Comparison of ENCODE assay signal across 14 cellular contexts in genomic region chr17:48491527-48492273, GRCh38. TPM values are rescaled to one million over a fixed set of nuclear protein-coding genes. Genes with fewer than 3 reads are reported as not detected.
DNase-seq lines count a peak whose midpoint lies in the region; ATAC-seq and TF ChIP-seq lines count a peak whose summit lies in the region.
"Had no signal": no experiment of that assay in that cellular context is flagged by ENCODE, and none has a peak within 500 bp of the region (broad histone marks: within the 10 kb centered on the region; RNA-seq: fewer than 3 reads in every experiment).

No MANE protein-coding gene starts in this region.

- H3K9me3 Mint-ChIP-seq in activated T-cell treated with anti-CD3 and anti-CD28 coated beads, Interleukin-2, amount 50 U/mL, for 4 hours = no peaks in the 10 kb centered on the region
- H3K9me3 Mint-ChIP-seq in stimulated activated naive CD8-positive, alpha-beta T cell treated with anti-CD3 and anti-CD28 coated beads, Interleukin-15, amount 100 ng/mL, for 72 hours = no peaks in the 10 kb centered on the region
- no peaks in the 10 kb centered on the region for H3K9me3 Mint-ChIP-seq in glutamatergic neuron (ENCODE audit: unreplicated experiment)
- no peaks in the 10 kb centered on the region for H3K9me3 Mint-ChIP-seq in progenitor cell of endocrine pancreas (ENCODE audit: low read depth)

- H3K27ac Mint-ChIP-seq in stimulated activated naive CD8-positive, alpha-beta T cell treated with anti-CD3 and anti-CD28 coated beads, Interleukin-15, amount 100 ng/mL, for 72 hours = peak overlapping the region in 1 of 2 donors; percentile 55
- H3K27ac Mint-ChIP-seq in glutamatergic neuron (ENCODE audit: unreplicated experiment) (no peak overlapping the region), progenitor cell of endocrine pancreas (no peak overlapping the region)

- H3K4me3 Mint-ChIP-seq in activated T-cell treated with anti-CD3 and anti-CD28 coated beads, Interleukin-2, amount 50 U/mL, for 4 hours = peak overlapping the region; percentile 16
- peak overlapping the region; percentile 72 to 76 for H3K4me3 Mint-ChIP-seq in stimulated activated naive CD8-positive, alpha-beta T cell treated with anti-CD3 and anti-CD28 coated beads, Interleukin-15, amount 100 ng/mL, for 72 hours
- no peak overlapping the region for H3K4me3 Mint-ChIP-seq in glutamatergic neuron (ENCODE audit: unreplicated experiment)
- no peak overlapping the region for H3K4me3 Mint-ChIP-seq in progenitor cell of endocrine pancreas (ENCODE audit: low read depth)

- peaks cover 12% of the 10 kb centered on the region for H3K4me1 Mint-ChIP-seq in activated T-cell treated with anti-CD3 and anti-CD28 coated beads, Interleukin-2, amount 50 U/mL, for 4 hours (ENCODE audit: low read depth)
- peaks cover 29% of the 10 kb centered on the region for H3K4me1 Mint-ChIP-seq in stimulated activated naive CD8-positive, alpha-beta T cell treated with anti-CD3 and anti-CD28 coated beads, Interleukin-15, amount 100 ng/mL, for 72 hours
- H3K4me1 Mint-ChIP-seq in glutamatergic neuron (ENCODE audit: low read depth, unreplicated experiment) (no peaks in the 10 kb centered on the region), progenitor cell of endocrine pancreas (ENCODE audit: low read depth) (peaks cover 14% of the 10 kb centered on the region)

- no peaks in the 10 kb centered on the region for H3K36me3 Mint-ChIP-seq in activated T-cell treated with anti-CD3 and anti-CD28 coated beads, Interleukin-2, amount 50 U/mL, for 4 hours (ENCODE audit: insufficient read depth)
- no peaks in the 10 kb centered on the region for H3K36me3 Mint-ChIP-seq in glutamatergic neuron (ENCODE audit: unreplicated experiment)
- no peaks in the 10 kb centered on the region for H3K36me3 Mint-ChIP-seq in progenitor cell of endocrine pancreas (ENCODE audit: insufficient read depth)

- peak in 1 of 2 donors; percentile 39 for ATAC-seq in activated T-cell treated with anti-CD3 and anti-CD28 coated beads, Interleukin-2, amount 50 U/mL, for 4 hours
- ATAC-seq in stimulated activated naive CD8-positive, alpha-beta T cell treated with anti-CD3 and anti-CD28 coated beads, Interleukin-15, amount 100 ng/mL, for 72 hours = peak; percentile 48
- no peak for ATAC-seq in GM19452 (IDR thresholded peaks at IDR 0.05; ENCODE audit: unreplicated experiment)

- DNase-seq in activated T-cell treated with anti-CD3 and anti-CD28 coated beads, Interleukin-2, amount 50 U/mL, for 4 hours = no peak
- no peak for DNase-seq in activated T-cell treated with anti-CD3 and anti-CD28 coated beads, Interleukin-2, amount 50 U/mL, for 1 hour
- peak; percentile 57 for DNase-seq in RPMI7951 (ENCODE audit: low read depth)
- DNase-seq in dermis microvascular lymphatic vessel endothelial cell (ENCODE audit: low read depth in 2 of 2) = peak; percentile 47 to 77
- DNase-seq in stimulated activated naive CD8-positive, alpha-beta T cell treated with anti-CD3 and anti-CD28 coated beads, Interleukin-15, amount 100 ng/mL, for 72 hours = no peak
- no peak for DNase-seq in glutamatergic neuron
- no peak for DNase-seq in progenitor cell of endocrine pancreas (ENCODE audit: low spot score, unreplicated experiment)
- DNase-seq: DMS79 had no signal

- TF ChIP-seq CTCF in glutamatergic neuron (IDR thresholded peaks at IDR 0.05; ENCODE audit: partially characterized antibody, unreplicated experiment) = no peak
- TF ChIP-seq CTCF in progenitor cell of endocrine pancreas (IDR thresholded peaks at IDR 0.05; ENCODE audit: unreplicated experiment) = no peak

- peaks cover 16% of the 10 kb centered on the region for H3K27me3 Mint-ChIP-seq in activated T-cell treated with anti-CD3 and anti-CD28 coated beads, Interleukin-2, amount 50 U/mL, for 4 hours (ENCODE audit: low read depth)
- peaks cover 57% of the 10 kb centered on the region for H3K27me3 Mint-ChIP-seq in stimulated activated naive CD8-positive, alpha-beta T cell treated with anti-CD3 and anti-CD28 coated beads, Interleukin-15, amount 100 ng/mL, for 72 hours
- peaks cover 9% of the 10 kb centered on the region for H3K27me3 Mint-ChIP-seq in glutamatergic neuron (ENCODE audit: unreplicated experiment)
- peaks cover 49% of the 10 kb centered on the region for H3K27me3 Mint-ChIP-seq in progenitor cell of endocrine pancreas

RNA-seq across cellular contexts. Expression of gene HOXB1, which starts 39.1 kb away (rescaled TPM):
- total RNA-seq in activated T-cell treated with anti-CD3 and anti-CD28 coated beads, Interleukin-2, amount 50 U/mL, for 4 hours = not detected
- not detected in 2 replicates for total RNA-seq in RPMI7951 (2014; rRNA removed; shearing (Covaris generic))
- total RNA-seq in dermis microvascular lymphatic vessel endothelial cell (not detected in 2 replicates), glutamatergic neuron (ENCODE audit: unreplicated experiment) (not detected), progenitor cell of endocrine pancreas (0.96 and 2.2 TPM in 2 replicates)
- total RNA-seq: esophagus muscularis mucosa, H1, MCF 10A, osteoblast, thyroid gland had no signal

RNA-seq across cellular contexts. Expression of gene HOXB2, which starts 53.2 kb away (rescaled TPM):
- total RNA-seq in activated T-cell treated with anti-CD3 and anti-CD28 coated beads, Interleukin-2, amount 50 U/mL, for 4 hours = 10 to 100 TPM; 12.9 to 21.3 (median 12.9) TPM
- total RNA-seq in RPMI7951 (2014; rRNA removed; shearing (Covaris generic)) = 11.9 and 15.1 TPM in 2 replicates
- total RNA-seq in dermis microvascular lymphatic vessel endothelial cell = 0.51 and 0.63 TPM in 2 replicates
- 12.7 TPM for total RNA-seq in glutamatergic neuron (ENCODE audit: unreplicated experiment)
- 15.2 and 19.8 TPM in 2 replicates for total RNA-seq in progenitor cell of endocrine pancreas
- total RNA-seq: H1 had no signal

Comparison
In these comparisons a context has a peak if more than half of its experiments do, and no peak if none do; other contexts are left out.
1. DNase-seq: peak in RPMI7951 (single experiment) and dermis microvascular lymphatic vessel endothelial cell (2 of 2); none in activated T-cell treated with anti-CD3 and anti-CD28 coated beads, Interleukin-2, amount 50 U/mL, for 4 hours (single experiment), activated T-cell treated with anti-CD3 and anti-CD28 coated beads, Interleukin-2, amount 50 U/mL, for 1 hour (single experiment), stimulated activated naive CD8-positive, alpha-beta T cell treated with anti-CD3 and anti-CD28 coated beads, Interleukin-15, amount 100 ng/mL, for 72 hours (0 of 2), glutamatergic neuron (single experiment) and progenitor cell of endocrine pancreas (single experiment).
2. H3K4me3 Mint-ChIP-seq: peak in activated T-cell treated with anti-CD3 and anti-CD28 coated beads, Interleukin-2, amount 50 U/mL, for 4 hours (single experiment) and stimulated activated naive CD8-positive, alpha-beta T cell treated with anti-CD3 and anti-CD28 coated beads, Interleukin-15, amount 100 ng/mL, for 72 hours (2 of 2); none in glutamatergic neuron (single experiment) and progenitor cell of endocrine pancreas (single experiment).